In the genomic region with DNA sequence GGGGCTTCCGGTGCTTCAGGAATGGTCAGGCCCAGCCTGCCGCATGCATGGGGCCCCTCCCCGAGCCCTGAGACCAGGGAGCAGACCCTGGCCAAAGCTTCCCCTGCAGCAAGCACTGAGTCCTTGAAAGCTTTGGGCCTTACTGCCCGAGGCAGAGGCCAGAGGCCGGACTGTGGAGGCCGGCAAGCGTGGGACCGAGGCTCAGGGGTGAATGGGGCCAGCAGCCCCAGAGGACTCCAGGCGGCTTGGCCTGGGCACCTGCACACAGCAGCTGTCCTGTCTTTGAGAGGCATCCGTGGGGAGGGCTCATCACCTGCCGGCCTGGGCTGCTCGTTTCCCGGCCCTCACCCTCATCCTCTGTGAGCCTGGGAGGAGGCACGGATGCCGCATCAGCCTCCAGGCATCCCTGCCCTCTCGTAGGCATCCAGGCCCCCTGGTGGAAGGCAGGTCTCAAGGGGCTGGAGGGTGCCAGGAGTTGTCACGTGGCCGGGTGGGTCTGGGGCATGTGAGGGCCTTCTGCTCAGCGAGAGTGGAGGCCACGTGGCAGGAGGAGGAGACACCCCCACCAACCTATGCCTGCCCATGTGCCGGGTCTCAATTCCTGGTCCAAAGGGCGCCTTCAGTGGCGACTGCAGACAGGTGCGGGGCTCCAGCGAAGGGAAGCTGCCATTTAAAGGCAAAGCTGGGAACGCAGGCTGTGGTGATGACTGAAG, we compare ENCODE assay signal across 1 cellular context.
A peak's percentile ranks its signal among the peaks of the same experiment; 100 is the strongest.
TF ChIP-seq lines count a peak whose summit lies in the region.

No MANE protein-coding gene starts in this region.

TF ChIP-seq in SK-N-SH, 30 proteins besides CTCF, POLR2A, EP300 and RAD21:
- no peak for TF ChIP-seq PBX3 (IDR thresholded peaks at IDR 0.05)
- no peak for TF ChIP-seq POLR2AphosphoS5 (IDR thresholded peaks at IDR 0.05; ENCODE audit: low read depth, low read length)
- no peak for TF ChIP-seq GABPA (IDR thresholded peaks at IDR 0.05; ENCODE audit: low read depth)
- TF ChIP-seq USF1 (IDR thresholded peaks at IDR 0.05; ENCODE audit: borderline replicate concordance, low read depth) = peak; percentile 64; the same call in 1 of the 2 replicates
- TF ChIP-seq RCOR1 (IDR thresholded peaks at IDR 0.05; ENCODE audit: low read length) = no peak
- no peak for TF ChIP-seq USF2 (IDR thresholded peaks at IDR 0.05; ENCODE audit: borderline replicate concordance, low read depth, low read length)
- TF ChIP-seq, protein P1, sequence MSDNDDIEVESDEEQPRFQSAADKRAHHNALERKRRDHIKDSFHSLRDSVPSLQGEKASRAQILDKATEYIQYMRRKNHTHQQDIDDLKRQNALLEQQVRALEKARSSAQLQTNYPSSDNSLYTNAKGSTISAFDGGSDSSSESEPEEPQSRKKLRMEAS (IDR thresholded peaks at IDR 0.05; ENCODE audit: low read depth) = 0 out of 2 replicates have a peak, but pooled peaks have one; percentile 33
- TF ChIP-seq REST (IDR thresholded peaks at IDR 0.05; ENCODE audit: low read depth, low read length) = no peak
- no peak for TF ChIP-seq RFX5 (IDR thresholded peaks at IDR 0.05; ENCODE audit: low read length)
